Comparison of ENCODE assay signal across 14 cellular contexts in genomic region chr10:116868722-116869121, GRCh38.
"Had no signal": no experiment of that assay in that cellular context is flagged by ENCODE, and none has a peak within 500 bp of the region (broad histone marks: within the 10 kb centered on the region; RNA-seq: fewer than 3 reads in every experiment).

No MANE protein-coding gene starts in this region.

- DNase-seq: effector memory CD8-positive, alpha-beta T cell; gastrocnemius medialis; left lung; lower lobe of right lung; nucleus accumbens; ovary; sigmoid colon; small intestine; stimulated activated CD4-positive, alpha-beta T cell treated with anti-CD3 and anti-CD28 coated beads, Interleukin-12 subunit alpha, Interleukin-12 subunit beta, amount 100 ng/mL, for 4 hours; stimulated activated naive CD4-positive, alpha-beta T cell; stomach; substantia nigra; transverse colon had no signal

- ATAC-seq: effector memory CD8-positive, alpha-beta T cell; gastrocnemius medialis; left lung; lower lobe of right lung; natural killer cell treated with Interleukin-12 subunit alpha and Interleukin-12 subunit beta and Interleukin-15 and Interleukin-18, amount 100 ng/mL, for 72 hours had no signal
